8 cellular contexts compared by ENCODE assay signal in the genomic region with DNA sequence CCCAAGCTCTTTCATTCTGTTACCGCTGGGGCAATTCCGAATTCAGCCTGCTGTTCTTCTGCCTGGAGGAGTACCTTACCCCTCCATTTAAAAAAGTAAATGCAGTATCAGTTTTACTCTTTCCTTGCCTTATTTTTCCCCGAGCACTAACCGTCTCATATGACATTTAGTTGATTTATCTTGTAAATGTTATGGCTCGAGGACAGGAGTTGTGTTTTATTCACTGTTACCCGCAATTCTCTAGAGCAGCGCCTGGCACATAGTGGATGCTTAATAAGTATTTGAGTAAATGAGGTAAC. TPM values are rescaled to one million over a fixed set of nuclear protein-coding genes. Genes with fewer than 3 reads are reported as not detected.
A peak's percentile ranks its signal among the peaks of the same experiment; 100 is the strongest.
DNase-seq lines count a peak whose midpoint lies in the region; ATAC-seq and TF ChIP-seq lines count a peak whose summit lies in the region.

No MANE protein-coding gene starts in this region.

- no peak for TF ChIP-seq POLR2A in stomach (IDR thresholded peaks at IDR 0.05)

- no peak for ATAC-seq in Right ventricle myocardium inferior

- no peaks in the 10 kb centered on the region for H3F3A ChIP-seq in OCI-LY1 (ENCODE audit: insufficient read depth, low read length)

- H3K9ac ChIP-seq in OCI-LY1 (ENCODE audit: low read length) (peak overlapping the region; percentile 67), fibroblast of lung (ENCODE audit: insufficient read depth, low read length) (no peak overlapping the region)

- no peak for TF ChIP-seq EP300 in stomach (IDR thresholded peaks at IDR 0.05)

- TF ChIP-seq CTCF in right atrium auricular region (IDR thresholded peaks at IDR 0.05) (no peak), OCI-LY1 (IDR thresholded peaks at IDR 0.05; ENCODE audit: low read length) (peak; percentile 32), fibroblast of lung (conservative IDR thresholded peaks at IDR 0.05 in 1 of 2, IDR thresholded peaks at IDR 0.05 in 1 of 2; ENCODE audit: low read depth in 1 of 2, low read length in 2 of 2) (peak; percentile 9 to 15), stomach (IDR thresholded peaks at IDR 0.05) (peak in 2 of 7 experiments; percentile 21 to 59)

- H3K27ac ChIP-seq in right atrium auricular region: peak overlapping the region; percentile 92 to 96
- H3K27ac ChIP-seq in OCI-LY1 (ENCODE audit: low read depth, low read length, poor library complexity, severe bottlenecking): no peak overlapping the region
- no peak overlapping the region for H3K27ac ChIP-seq in fibroblast of lung (ENCODE audit: insufficient read depth, low read length)
- peak overlapping the region in 4 of 5 donors; percentile 95 to 98 (median 96) for H3K27ac ChIP-seq in stomach

- H3K4me2 ChIP-seq in OCI-LY1 (ENCODE audit: low read length) (peak overlapping the region; percentile 77), fibroblast of lung (ENCODE audit: extremely low read depth, insufficient read depth, low read length) (peak overlapping the region; percentile 46)

- WGBS in stomach, 5 donors: 0 to 2% (median 1%) methylated on average over 7 of the region's 7 CpGs

- H3K4me3 ChIP-seq in right atrium auricular region (peak overlapping the region; percentile 27 to 89), OCI-LY1 (ENCODE audit: low read depth, low read length, poor library complexity, severe bottlenecking) (peak overlapping the region; percentile 74), fibroblast of lung (replicated peaks in 1 of 4; ENCODE audit: control extremely low read depth in 1 of 4, insufficient read depth in 1 of 4, low read depth in 3 of 4, low read length in 4 of 4) (peak overlapping the region; percentile 66 to 93 (median 72)), stomach (peak overlapping the region; percentile 88 to 97 (median 92))

- H2AFZ ChIP-seq in OCI-LY1 (ENCODE audit: low read length) (peak overlapping the region; percentile 76), fibroblast of lung (ENCODE audit: low read length) (peak overlapping the region; percentile 23)

- H3K79me2 ChIP-seq in OCI-LY1 (ENCODE audit: insufficient read depth, low read length) (peaks cover 34% of the 10 kb centered on the region), fibroblast of lung (ENCODE audit: control insufficient read depth, insufficient read depth, low read length) (peaks cover 19% of the 10 kb centered on the region)

- DNase-seq in right atrium auricular region (ENCODE audit: low spot score) (no peak), Right ventricle myocardium inferior (ENCODE audit: missing footprints) (no peak), fibroblast of lung (ENCODE audit: low read depth in 2 of 2) (no peak), stomach (no peak), C1 segment of cervical spinal cord (lab: John Stamatoyannopoulos, UW) (no peak), T1000 (lab: John Stamatoyannopoulos, UW) (no peak)
- no peak for DNase-seq in stimulated activated CD4-positive, alpha-beta T cell treated with anti-CD3 and anti-CD28 coated beads, Interleukin-2, amount 100 ng/mL, for 24 hours

- intact Hi-C loops in Right ventricle myocardium inferior (cut with DNase I) (loop anchor here (2.0 to 10.0 kb wide), 2 partner anchors 38 to 338 kb away; partner anchors contain the start of gene POGK), stomach (cut with DNase I; ENCODE audit: low total_unique reads) (no loop called here)

- H3K27me3 ChIP-seq in right atrium auricular region (no peaks in the 10 kb centered on the region), OCI-LY1 (ENCODE audit: insufficient read depth, low read length) (no peaks in the 10 kb centered on the region), fibroblast of lung (ENCODE audit: control insufficient read depth, insufficient read depth, low read length) (no peaks in the 10 kb centered on the region), stomach (no peaks in the 10 kb centered on the region)

- H3K4me1 ChIP-seq in right atrium auricular region (peaks cover 0 to 38% of the 10 kb centered on the region in 2 donors), OCI-LY1 (ENCODE audit: insufficient read depth, low read length, severe bottlenecking) (peaks cover 31% of the 10 kb centered on the region), fibroblast of lung (ENCODE audit: control insufficient read depth, extremely low read depth, insufficient read depth, low read length) (no peaks in the 10 kb centered on the region), stomach (peaks cover 26 to 50% (median 42%) of the 10 kb centered on the region in 4 donors)

- H4K20me1 ChIP-seq in OCI-LY1 (ENCODE audit: insufficient read depth, low read length) (no peaks in the 10 kb centered on the region), fibroblast of lung (ENCODE audit: control insufficient read depth, extremely low read depth, insufficient read depth, low read length) (peaks cover 1% of the 10 kb centered on the region)

- H3K9me3 ChIP-seq in right atrium auricular region: no peaks in the 10 kb centered on the region
- no peaks in the 10 kb centered on the region for H3K9me3 ChIP-seq in OCI-LY1 (ENCODE audit: low read length)
- no peaks in the 10 kb centered on the region for H3K9me3 ChIP-seq in fibroblast of lung (ENCODE audit: control insufficient read depth, insufficient read depth, low read depth, low read length)
- no peaks in the 10 kb centered on the region for H3K9me3 ChIP-seq in stomach

- H3K9me2 ChIP-seq in OCI-LY1 (ENCODE audit: low read depth, low read length): no peaks in the 10 kb centered on the region

- H3K36me3 ChIP-seq in right atrium auricular region: no peaks in the 10 kb centered on the region
- peaks cover 13% of the 10 kb centered on the region for H3K36me3 ChIP-seq in OCI-LY1 (ENCODE audit: insufficient read depth, low read length)
- H3K36me3 ChIP-seq in fibroblast of lung (ENCODE audit: control insufficient read depth, insufficient read depth, low read length): peaks cover 2% of the 10 kb centered on the region
- H3K36me3 ChIP-seq in stomach: no peaks in the 10 kb centered on the region

RNA-seq across cellular contexts. Expression of gene TADA1, which starts 0.4 kb away (rescaled TPM):
- 10 to 100 TPM; 10.9 to 11.1 TPM for total RNA-seq in right atrium auricular region
- total RNA-seq in Right ventricle myocardium inferior: 9.4 TPM
- total RNA-seq in fibroblast of lung: 10.5 and 12.9 TPM in 2 replicates
- polyA plus RNA-seq in fibroblast of lung: 12.7 and 13.2 TPM in 2 replicates
- 6.0 and 6.4 TPM in 2 replicates for polyA plus RNA-seq in fibroblast of lung (2012)
- 3.0 and 4.3 TPM in 2 replicates for polyA minus RNA-seq in fibroblast of lung (ENCODE audit: low replicate concordance)
- 10 to 100 TPM in 3 of 5 donors, 1 to 10 TPM in 2; 5.4 to 43.8 (median 13.0) TPM for total RNA-seq in stomach
- 1 to 10 TPM; 6.7 to 7.6 (median 7.1) TPM for polyA plus RNA-seq in stomach

RNA-seq across cellular contexts. Expression of gene POGK, which starts 37.2 kb away (rescaled TPM):
- total RNA-seq in right atrium auricular region: 10 to 100 TPM; 15.8 to 20.2 TPM
- total RNA-seq in Right ventricle myocardium inferior: 16.5 TPM
- total RNA-seq in fibroblast of lung: 23.8 and 27.2 TPM in 2 replicates
- polyA plus RNA-seq in fibroblast of lung: 17.2 and 20.1 TPM in 2 replicates
- polyA plus RNA-seq in fibroblast of lung (2012): 13.5 and 15.5 TPM in 2 replicates
- 10.5 and 15.3 TPM in 2 replicates for polyA minus RNA-seq in fibroblast of lung (ENCODE audit: low replicate concordance)
- 10 to 100 TPM; 14.7 to 33.8 (median 22.2) TPM for total RNA-seq in stomach
- 10 to 100 TPM in 1 of 3 donors, 1 to 10 TPM in 2; 8.1 to 10.7 (median 9.6) TPM for polyA plus RNA-seq in stomach

Comparison
In these comparisons a context has a peak if more than half of its experiments do, and no peak if none do; other contexts are left out.
1. H3K27ac ChIP-seq: peak in right atrium auricular region (2 of 2) and stomach (4 of 5); none in OCI-LY1 (single experiment) and fibroblast of lung (single experiment).
2. CTCF ChIP-seq: peak in OCI-LY1 (single experiment) and fibroblast of lung (2 of 2); none in right atrium auricular region (0 of 2).
3. Peak in every context shown above with its lines, with median percentiles within 50 percentile points of each other: H3K4me3 ChIP-seq.